ENCODE assay signal across 18 cellular contexts in genomic region chr16:48284772-48285409, GRCh38. TPM values are rescaled to one million over a fixed set of nuclear protein-coding genes. Genes with fewer than 3 reads are reported as not detected.
A peak's percentile ranks its signal among the peaks of the same experiment; 100 is the strongest.
DNase-seq lines count a peak whose midpoint lies in the region; ATAC-seq and TF ChIP-seq lines count a peak whose summit lies in the region.
"Had no signal": no experiment of that assay in that cellular context is flagged by ENCODE, and none has a peak within 500 bp of the region (broad histone marks: within the 10 kb centered on the region; RNA-seq: fewer than 3 reads in every experiment).

No MANE protein-coding gene starts in this region.

- BruUV-seq in Caco-2 (replicated peaks; lab: Mats Ljungman, UMichigan) = no TSS peak

- POLR2A ChIA-PET in Caco-2 (lab: Charles Lee) = no interaction called here

- ATAC-seq in GM19043 (IDR thresholded peaks at IDR 0.05; ENCODE audit: low read depth, unreplicated experiment) (peak; percentile 59), HG03460 (IDR thresholded peaks at IDR 0.05; ENCODE audit: unreplicated experiment) (peak; percentile 62), HG03565 (IDR thresholded peaks at IDR 0.05; ENCODE audit: unreplicated experiment) (no peak)
- ATAC-seq in activated T-helper 17 cell treated with anti-CD3 and anti-CD28 coated beads, Interleukin-2, amount 50 U/mL, for 72 hours (replicated peaks) = no peak
- ATAC-seq: activated T-cell treated with anti-CD3 and anti-CD28 coated beads, Interleukin-2, amount 50 U/mL, for 72 hours; gastrocnemius medialis; mucosa of descending colon had no signal

- DNase-seq in activated T-helper 2 cell treated with anti-CD3 and anti-CD28 coated beads, Interferon-gamma antibody, Interleukin-2, Interleukin-4, amounts not matched to agents 10 μg/mL and 5 μg/mL and 100 μg/mL, durations not matched to agents 14 hours and 24 hours and 36 hours (ENCODE audit: low spot score) = no peak
- no peak for DNase-seq in Caco-2
- DNase-seq in Ammon's horn (ENCODE audit: low spot score) = no peak
- DNase-seq: activated CD4-positive, alpha-beta T cell treated with anti-CD3 and anti-CD28 coated beads for 1 hour; activated T-cell treated with anti-CD3 and anti-CD28 coated beads, Interleukin-2, amount 50 U/mL, for 72 hours; DMS 273 treated with DMSO at 0.1 percent for 48 hours; gastrocnemius medialis; Karpas-422; kidney; mucosa of descending colon; stimulated activated CD4-positive, alpha-beta T cell treated with anti-CD3 and anti-CD28 coated beads, Interleukin-1b, Interleukin-23, amount 100 ng/mL, for 48 hours; uterus had no signal

- no peak; the same call in 1 of the 2 replicates for TF ChIP-seq CTCF in C4-2B (conservative IDR thresholded peaks at IDR 0.05)
- TF ChIP-seq CTCF in Caco-2 (IDR thresholded peaks at IDR 0.05; ENCODE audit: insufficient read depth in 1 of 2, low read depth in 1 of 2, low read length in 1 of 2, severe bottlenecking in 1 of 2, unreplicated experiment in 1 of 2) = no peak

- H3K36me3 Mint-ChIP-seq in activated T-helper 17 cell treated with anti-CD3 and anti-CD28 coated beads, Interleukin-2, amount 50 U/mL, for 72 hours (ENCODE audit: low read depth) = peaks cover 81% of the 10 kb centered on the region
- peaks cover 61% of the 10 kb centered on the region for H3K36me3 Mint-ChIP-seq in activated T-helper 2 cell treated with anti-CD3 and anti-CD28 coated beads, Interferon-gamma antibody, Interleukin-2, Interleukin-4, amounts not matched to agents 10 μg/mL and 5 μg/mL and 100 μg/mL, durations not matched to agents 14 hours and 24 hours and 36 hours (ENCODE audit: low read depth)
- H3K36me3 Mint-ChIP-seq in Caco-2 (ENCODE audit: insufficient read depth, unreplicated experiment) = peaks cover 9% of the 10 kb centered on the region

- H3K27me3 Mint-ChIP-seq in activated T-helper 17 cell treated with anti-CD3 and anti-CD28 coated beads, Interleukin-2, amount 50 U/mL, for 72 hours = no peaks in the 10 kb centered on the region
- no peaks in the 10 kb centered on the region for H3K27me3 Mint-ChIP-seq in activated T-helper 2 cell treated with anti-CD3 and anti-CD28 coated beads, Interferon-gamma antibody, Interleukin-2, Interleukin-4, amounts not matched to agents 10 μg/mL and 5 μg/mL and 100 μg/mL, durations not matched to agents 14 hours and 24 hours and 36 hours (ENCODE audit: low read depth)
- no peaks in the 10 kb centered on the region for H3K27me3 Mint-ChIP-seq in Caco-2 (ENCODE audit: insufficient read depth, unreplicated experiment)
- H3K27me3 Mint-ChIP-seq: progenitor cell of endocrine pancreas had no signal

- H3K4me3 Mint-ChIP-seq in activated T-helper 17 cell treated with anti-CD3 and anti-CD28 coated beads, Interleukin-2, amount 50 U/mL, for 72 hours = no peak overlapping the region
- no peak overlapping the region for H3K4me3 Mint-ChIP-seq in activated T-helper 2 cell treated with anti-CD3 and anti-CD28 coated beads, Interferon-gamma antibody, Interleukin-2, Interleukin-4, amounts not matched to agents 10 μg/mL and 5 μg/mL and 100 μg/mL, durations not matched to agents 14 hours and 24 hours and 36 hours (ENCODE audit: low read depth)
- no peak overlapping the region for H3K4me3 Mint-ChIP-seq in Caco-2 (ENCODE audit: unreplicated experiment)

- H3K27ac Mint-ChIP-seq in activated T-helper 17 cell treated with anti-CD3 and anti-CD28 coated beads, Interleukin-2, amount 50 U/mL, for 72 hours = peak overlapping the region; percentile 13
- H3K27ac Mint-ChIP-seq in activated T-helper 2 cell treated with anti-CD3 and anti-CD28 coated beads, Interferon-gamma antibody, Interleukin-2, Interleukin-4, amounts not matched to agents 10 μg/mL and 5 μg/mL and 100 μg/mL, durations not matched to agents 14 hours and 24 hours and 36 hours = no peak overlapping the region
- H3K27ac Mint-ChIP-seq in Caco-2 (ENCODE audit: unreplicated experiment) = no peak overlapping the region
- H3K27ac Mint-ChIP-seq: activated T-cell treated with anti-CD3 and anti-CD28 coated beads, Interleukin-2, amount 50 U/mL, for 72 hours; progenitor cell of endocrine pancreas had no signal

- H3K9me3 Mint-ChIP-seq in activated T-helper 17 cell treated with anti-CD3 and anti-CD28 coated beads, Interleukin-2, amount 50 U/mL, for 72 hours = no peaks in the 10 kb centered on the region
- peaks cover 28% of the 10 kb centered on the region for H3K9me3 Mint-ChIP-seq in activated T-helper 2 cell treated with anti-CD3 and anti-CD28 coated beads, Interferon-gamma antibody, Interleukin-2, Interleukin-4, amounts not matched to agents 10 μg/mL and 5 μg/mL and 100 μg/mL, durations not matched to agents 14 hours and 24 hours and 36 hours
- no peaks in the 10 kb centered on the region for H3K9me3 Mint-ChIP-seq in Caco-2 (ENCODE audit: unreplicated experiment)

- H3K27me3 ChIP-seq in Caco-2 (replicated peaks; ENCODE audit: control insufficient read depth, insufficient read depth, low read length) = no peaks in the 10 kb centered on the region
- H3K27me3 ChIP-seq: gastrocnemius medialis, uterus had no signal

- intact Hi-C loops in activated T-helper 2 cell treated with anti-CD3 and anti-CD28 coated beads, Interferon-gamma antibody, Interleukin-2, Interleukin-4, amounts not matched to agents 10 μg/mL and 5 μg/mL and 100 μg/mL, durations not matched to agents 14 hours and 24 hours and 36 hours (cut with micrococcal nuclease) = no loop called here
- intact Hi-C loops in Caco-2 (cut with micrococcal nuclease; ENCODE audit: unreplicated experiment) = no loop called here

- H3K4me1 Mint-ChIP-seq in activated T-helper 17 cell treated with anti-CD3 and anti-CD28 coated beads, Interleukin-2, amount 50 U/mL, for 72 hours = no peaks in the 10 kb centered on the region
- H3K4me1 Mint-ChIP-seq in activated T-helper 2 cell treated with anti-CD3 and anti-CD28 coated beads, Interferon-gamma antibody, Interleukin-2, Interleukin-4, amounts not matched to agents 10 μg/mL and 5 μg/mL and 100 μg/mL, durations not matched to agents 14 hours and 24 hours and 36 hours (ENCODE audit: low read depth) = peaks cover 12% of the 10 kb centered on the region
- no peaks in the 10 kb centered on the region for H3K4me1 Mint-ChIP-seq in Caco-2 (ENCODE audit: low read depth, unreplicated experiment)

- H3K9me3 ChIP-seq in Caco-2 = 0 out of 2 replicates have a peak, but pooled peaks cover 4% of the 10 kb centered on the region
- H3K9me3 ChIP-seq: gastrocnemius medialis had no signal

- H3K27ac ChIP-seq in C4-2B = peak overlapping the region; percentile 52; the same call in 1 of the 2 replicates
- H3K27ac ChIP-seq: gastrocnemius medialis, uterus had no signal

- CTCF ChIA-PET in Caco-2 (lab: Charles Lee) = interaction anchor here (1.1 kb wide), 1 partner anchor 242 kb away, joined by 6 read pairs; no protein-coding TSS in a partner anchor

- H3K36me3 ChIP-seq in Caco-2 (ENCODE audit: control insufficient read depth, insufficient read depth, low read length) = no peaks in the 10 kb centered on the region; the same call in none of the 2 replicates
- H3K36me3 ChIP-seq: uterus had no signal

- no peak overlapping the region for H3K4me3 ChIP-seq in Caco-2 (ENCODE audit: low read depth, low read length)
- H3K4me3 ChIP-seq: gastrocnemius medialis, mucosa of descending colon, uterus had no signal

- no peaks in the 10 kb centered on the region for H3K4me1 ChIP-seq in Caco-2
- H3K4me1 ChIP-seq: uterus had no signal

RNA-seq across cellular contexts. Expression of gene ABCC11, which starts 37.6 kb away (rescaled TPM):
- total RNA-seq in activated T-helper 17 cell treated with anti-CD3 and anti-CD28 coated beads, Interleukin-2, amount 50 U/mL, for 72 hours = under 1 TPM; 0.19 to 0.24 TPM
- 0.05 and 0.09 TPM in 2 replicates for total RNA-seq in activated T-helper 2 cell treated with anti-CD3 and anti-CD28 coated beads, Interferon-gamma antibody, Interleukin-2, Interleukin-4, amounts not matched to agents 10 μg/mL and 5 μg/mL and 100 μg/mL, durations not matched to agents 14 hours and 24 hours and 36 hours
- 0.21 and 0.34 TPM in 2 replicates for total RNA-seq in Caco-2 (2022)
- total RNA-seq: kidney had no signal

RNA-seq across cellular contexts. Expression of gene LONP2, which starts 40.8 kb away (rescaled TPM):
- 10 to 100 TPM; 49.7 to 60.6 TPM for total RNA-seq in activated T-helper 17 cell treated with anti-CD3 and anti-CD28 coated beads, Interleukin-2, amount 50 U/mL, for 72 hours
- 49.7 and 54.2 TPM in 2 replicates for total RNA-seq in activated T-helper 2 cell treated with anti-CD3 and anti-CD28 coated beads, Interferon-gamma antibody, Interleukin-2, Interleukin-4, amounts not matched to agents 10 μg/mL and 5 μg/mL and 100 μg/mL, durations not matched to agents 14 hours and 24 hours and 36 hours
- total RNA-seq in Caco-2 (2022) = 32.1 and 32.6 TPM in 2 replicates

Comparison
In these comparisons a context has a peak if more than half of its experiments do, and no peak if none do; other contexts are left out.
1. ATAC-seq: peak in GM19043 (single experiment) and HG03460 (single experiment); none in activated T-helper 17 cell treated with anti-CD3 and anti-CD28 coated beads, Interleukin-2, amount 50 U/mL, for 72 hours (single experiment) and HG03565 (single experiment).